ENCODE assay signal across 1 cellular context in genomic region chr16:66614161-66614802, GRCh38.
TF ChIP-seq lines count a peak whose summit lies in the region.

No MANE protein-coding gene starts in this region.

TF ChIP-seq in HepG2, 621 proteins besides CTCF, POLR2A, EP300 and RAD21 (continued from another document and continues in another):
- TF ChIP-seq ZNF407 (CRISPR knock-in tag; IDR thresholded peaks at IDR 0.05; ENCODE audit: not compliant biosample characterization), result no peak
- TF ChIP-seq TAF1 (CRISPR knock-in tag; IDR thresholded peaks at IDR 0.05), result no peak
- no peak for TF ChIP-seq PCBP1 (IDR thresholded peaks at IDR 0.05; ENCODE audit: borderline replicate concordance, low read depth, low read length)
- no peak for TF ChIP-seq DR1 (CRISPR knock-in tag; IDR thresholded peaks at IDR 0.05)
- TF ChIP-seq RORA (CRISPR knock-in tag; IDR thresholded peaks at IDR 0.05), result no peak
- no peak for TF ChIP-seq MYC (CRISPR knock-in tag; IDR thresholded peaks at IDR 0.05; ENCODE audit: borderline replicate concordance)
- TF ChIP-seq ZNF687 (CRISPR knock-in tag; IDR thresholded peaks at IDR 0.05), result peak; percentile 48
- TF ChIP-seq SNRNP70 (IDR thresholded peaks at IDR 0.05; ENCODE audit: low read depth, low read length), result no peak
- no peak for TF ChIP-seq ZNF207 (IDR thresholded peaks at IDR 0.05; ENCODE audit: borderline replicate concordance)
- no peak for TF ChIP-seq NFYB (CRISPR knock-in tag; IDR thresholded peaks at IDR 0.05)
- 0 out of 2 replicates have a peak, but pooled peaks have one; percentile 21 for TF ChIP-seq ZNF501 (CRISPR knock-in tag; IDR thresholded peaks at IDR 0.05)
- TF ChIP-seq CBX5 (CRISPR knock-in tag; IDR thresholded peaks at IDR 0.05; ENCODE audit: borderline replicate concordance), result no peak
- TF ChIP-seq ZNF275 (CRISPR knock-in tag; IDR thresholded peaks at IDR 0.05; ENCODE audit: borderline replicate concordance), result no peak
- no peak for TF ChIP-seq CCDC6 (CRISPR knock-in tag; IDR thresholded peaks at IDR 0.05)
- peak; percentile 89 for TF ChIP-seq TEF (CRISPR knock-in tag; IDR thresholded peaks at IDR 0.05)
- TF ChIP-seq PAF1 (CRISPR knock-in tag; IDR thresholded peaks at IDR 0.05), result 0 out of 2 replicates have a peak, but pooled peaks have one; percentile 10
- no peak for TF ChIP-seq ZFY (CRISPR knock-in tag; IDR thresholded peaks at IDR 0.05)
- no peak for TF ChIP-seq ZNF224 (CRISPR knock-in tag; IDR thresholded peaks at IDR 0.05)
- no peak for TF ChIP-seq ZNF766 (CRISPR knock-in tag; IDR thresholded peaks at IDR 0.05; ENCODE audit: borderline replicate concordance)
- no peak for TF ChIP-seq ATF1 (CRISPR knock-in tag; IDR thresholded peaks at IDR 0.05)
- TF ChIP-seq JUNB (CRISPR knock-in tag; IDR thresholded peaks at IDR 0.05; ENCODE audit: borderline replicate concordance), result no peak
- peak; percentile 16; the same call in 1 of the 2 replicates for TF ChIP-seq GATA4 (IDR thresholded peaks at IDR 0.05; ENCODE audit: borderline replicate concordance, low read depth)
- TF ChIP-seq PRMT3 (CRISPR knock-in tag; IDR thresholded peaks at IDR 0.05; ENCODE audit: borderline replicate concordance, low read depth), result no peak
- no peak for TF ChIP-seq POLR2AphosphoS5 (IDR thresholded peaks at IDR 0.05; ENCODE audit: low read depth, low read length)
- TF ChIP-seq ZNF691 (CRISPR knock-in tag; IDR thresholded peaks at IDR 0.05; ENCODE audit: borderline replicate concordance, low read depth), result no peak
- TF ChIP-seq RXRB (CRISPR knock-in tag; IDR thresholded peaks at IDR 0.05; ENCODE audit: borderline replicate concordance), result peak; percentile 37; the same call in 1 of the 2 replicates
- no peak for TF ChIP-seq NRL (CRISPR knock-in tag; IDR thresholded peaks at IDR 0.05; ENCODE audit: borderline replicate concordance)
- no peak for TF ChIP-seq IRF9 (CRISPR knock-in tag; IDR thresholded peaks at IDR 0.05; ENCODE audit: borderline replicate concordance)
- 0 out of 2 replicates have a peak, but pooled peaks have one; percentile 35 for TF ChIP-seq ZNF205 (CRISPR knock-in tag; IDR thresholded peaks at IDR 0.05)
- TF ChIP-seq THAP7 (CRISPR knock-in tag; IDR thresholded peaks at IDR 0.05), result no peak
- TF ChIP-seq ZNF260 (CRISPR knock-in tag; IDR thresholded peaks at IDR 0.05; ENCODE audit: borderline replicate concordance, low read depth), result no peak
- no peak for TF ChIP-seq NR1H2 (CRISPR knock-in tag; IDR thresholded peaks at IDR 0.05; ENCODE audit: borderline replicate concordance, low read depth)
- TF ChIP-seq ZNF646 (CRISPR knock-in tag; IDR thresholded peaks at IDR 0.05), result no peak
- no peak for TF ChIP-seq ZBTB7A (CRISPR knock-in tag; IDR thresholded peaks at IDR 0.05)
- 0 out of 2 replicates have a peak, but pooled peaks have one; percentile 54 for TF ChIP-seq ZBTB20 (CRISPR knock-in tag; IDR thresholded peaks at IDR 0.05; ENCODE audit: borderline replicate concordance, low read depth)
